8 cellular contexts compared by ENCODE assay signal in the genomic region with DNA sequence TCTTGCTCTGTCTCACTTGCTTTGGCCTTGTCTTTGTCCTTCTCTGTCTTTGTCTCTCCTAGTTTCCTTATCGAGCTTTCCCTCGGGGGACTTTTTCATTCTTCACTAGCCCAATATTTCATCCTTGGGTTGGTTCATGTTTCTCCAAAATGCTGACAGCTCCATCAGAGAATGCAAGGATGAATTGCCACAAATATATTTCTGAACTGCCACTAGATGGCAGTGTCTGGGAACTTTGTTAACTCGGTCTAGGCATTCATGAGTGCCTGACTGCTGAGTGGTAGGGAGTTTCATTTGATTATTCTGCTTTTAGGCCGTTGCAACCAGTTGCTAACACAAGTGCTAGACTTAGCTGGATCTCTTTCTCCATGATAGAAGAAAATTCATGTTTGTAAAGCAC.
A peak's percentile ranks its signal among the peaks of the same experiment; 100 is the strongest.
DNase-seq lines count a peak whose midpoint lies in the region; ATAC-seq and TF ChIP-seq lines count a peak whose summit lies in the region.

No MANE protein-coding gene starts in this region.

- H3K27me3 ChIP-seq in WERI-Rb-1 (ENCODE audit: insufficient read depth, low read depth, severe bottlenecking): peaks cover 2% of the 10 kb centered on the region
- no peaks in the 10 kb centered on the region for H3K27me3 ChIP-seq in osteoblast (ENCODE audit: insufficient read depth, low read length)

- peak overlapping the region; percentile 7 for H3K4me2 ChIP-seq in osteoblast (ENCODE audit: insufficient read depth, low read length)

- H3K4me1 ChIP-seq in osteoblast (ENCODE audit: insufficient read depth, low read length): no peaks in the 10 kb centered on the region

- no peaks in the 10 kb centered on the region for H4K20me1 ChIP-seq in osteoblast (ENCODE audit: insufficient read depth, low read length)

- H3K36me3 ChIP-seq in WERI-Rb-1 (no peaks in the 10 kb centered on the region), osteoblast (ENCODE audit: insufficient read depth, low read length) (no peaks in the 10 kb centered on the region)

- H3K79me2 ChIP-seq in osteoblast (ENCODE audit: insufficient read depth, low read length): no peaks in the 10 kb centered on the region

- H3K9me3 ChIP-seq in WERI-Rb-1 (ENCODE audit: severe bottlenecking) (no peaks in the 10 kb centered on the region), osteoblast (ENCODE audit: low read depth, low read length) (no peaks in the 10 kb centered on the region)

- H3K27ac ChIP-seq in WERI-Rb-1: no peak overlapping the region
- no peak overlapping the region for H3K27ac ChIP-seq in osteoblast (ENCODE audit: low read depth, low read length)

- peak; percentile 54; the same call in 1 of the 2 replicates for TF ChIP-seq CTCF in WERI-Rb-1 (IDR thresholded peaks at IDR 0.05; ENCODE audit: low read depth, low read length)
- peak; percentile 33 for TF ChIP-seq CTCF in foreskin fibroblast (IDR thresholded peaks at IDR 0.05; ENCODE audit: low read depth, low read length)
- peak; percentile 72 for TF ChIP-seq CTCF in osteoblast (IDR thresholded peaks at IDR 0.05; ENCODE audit: extremely low read depth, low read depth, low read length)

- H3K4me3 ChIP-seq in WERI-Rb-1 (ENCODE audit: low read depth, low read length) (no peak overlapping the region), foreskin fibroblast (ENCODE audit: low read depth in 1 of 2, low read length in 2 of 2) (no peak overlapping the region), osteoblast (ENCODE audit: insufficient read depth, low read length) (no peak overlapping the region)

- ATAC-seq in HG02885 (IDR thresholded peaks at IDR 0.05; ENCODE audit: poor library complexity, unreplicated experiment): peak; percentile 79

- DNase-seq in activated CD4-positive, CD25-positive, alpha-beta regulatory T cell treated with anti-CD3 and anti-CD28 coated beads, Interleukin-2, amount 50 U/mL, for 16 hours (ENCODE audit: low read depth, low spot score): peak; percentile 2
- DNase-seq in activated CD4-positive, CD25-positive, alpha-beta regulatory T cell treated with anti-CD3 and anti-CD28 coated beads, Interleukin-2, amount 50 U/mL, for 72 hours: no peak
- DNase-seq in WERI-Rb-1 (peak; percentile 32), foreskin fibroblast (peak; percentile 26 to 75), osteoblast (ENCODE audit: insufficient read length, low spot score, missing footprints) (peak; percentile 82), NCI-H1694 treated with DMSO at 0.1 percent for 48 hours (lab: John Stamatoyannopoulos, UW) (no peak)
- no peak for DNase-seq in activated effector memory CD4-positive, alpha-beta T cell treated with anti-CD3 and anti-CD28 coated beads, Interleukin-2, amount 50 U/mL, for 16 hours

- H2AFZ ChIP-seq in osteoblast (ENCODE audit: low read length): no peak overlapping the region

Comparison
In these comparisons a context has a peak if more than half of its experiments do, and no peak if none do; other contexts are left out.
1. DNase-seq: peak in activated CD4-positive, CD25-positive, alpha-beta regulatory T cell treated with anti-CD3 and anti-CD28 coated beads, Interleukin-2, amount 50 U/mL, for 16 hours (single experiment), WERI-Rb-1 (single experiment), foreskin fibroblast (2 of 2) and osteoblast (single experiment); none in activated CD4-positive, CD25-positive, alpha-beta regulatory T cell treated with anti-CD3 and anti-CD28 coated beads, Interleukin-2, amount 50 U/mL, for 72 hours (single experiment), activated effector memory CD4-positive, alpha-beta T cell treated with anti-CD3 and anti-CD28 coated beads, Interleukin-2, amount 50 U/mL, for 16 hours (single experiment) and NCI-H1694 treated with DMSO at 0.1 percent for 48 hours (single experiment).
2. Peak in every context shown above with its lines, with median percentiles within 50 percentile points of each other: CTCF ChIP-seq.